ENCODE assay signal across 11 cellular contexts in the genomic region with DNA sequence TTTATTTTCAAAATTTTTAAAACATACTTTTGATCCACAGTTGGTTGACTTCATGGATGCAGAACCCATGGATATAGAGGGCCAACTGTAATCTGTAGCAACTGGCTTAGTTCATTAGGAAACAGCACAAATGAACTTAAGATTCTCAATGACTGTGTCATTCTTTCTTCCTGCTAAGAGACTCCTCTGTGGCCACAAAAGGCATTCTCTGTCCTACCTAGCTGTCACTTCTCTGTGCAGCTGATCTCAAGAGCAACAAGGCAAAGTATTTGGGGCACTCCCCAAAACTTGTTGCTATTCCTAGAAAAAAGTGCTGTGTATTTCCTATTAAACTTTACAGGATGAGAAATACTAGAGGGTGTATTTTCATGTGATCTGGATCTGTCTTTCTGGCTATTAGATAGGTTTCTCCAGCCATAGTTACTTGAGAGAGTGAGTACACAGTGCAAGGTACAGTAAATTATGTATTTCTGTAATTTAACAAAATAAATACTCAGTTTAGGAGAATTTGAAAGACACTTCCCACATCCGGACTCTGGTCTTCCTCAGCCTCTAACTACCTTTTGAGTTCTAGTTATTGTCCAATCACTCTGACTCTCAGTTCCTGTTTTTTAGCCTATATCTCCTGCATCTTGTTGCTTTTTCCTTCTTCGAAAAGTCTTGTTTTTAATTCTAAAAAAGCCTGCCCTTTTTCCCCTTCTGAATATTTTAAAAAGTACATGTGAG. TPM values are rescaled to one million over a fixed set of nuclear protein-coding genes. Genes with fewer than 3 reads are reported as not detected.
DNase-seq lines count a peak whose midpoint lies in the region; ATAC-seq and TF ChIP-seq lines count a peak whose summit lies in the region.
"Had no signal": no experiment of that assay in that cellular context is flagged by ENCODE, and none has a peak within 500 bp of the region (broad histone marks: within the 10 kb centered on the region; RNA-seq: fewer than 3 reads in every experiment).

No MANE protein-coding gene starts in this region.

- no peaks in the 10 kb centered on the region for H3F3A ChIP-seq in DOHH2 (ENCODE audit: control insufficient read depth, insufficient read depth)

- no peaks in the 10 kb centered on the region for H3K9me2 ChIP-seq in DOHH2 (replicated peaks; ENCODE audit: control insufficient read depth, low read length)

- TF ChIP-seq CTCF in DOHH2 (IDR thresholded peaks at IDR 0.05; ENCODE audit: low read depth, low read length, poor library complexity, severe bottlenecking) (no peak), body of pancreas (IDR thresholded peaks at IDR 0.05) (no peak)

- H3K4me2 ChIP-seq in DOHH2 (ENCODE audit: low read length): peak overlapping the region; percentile 44
- H3K4me2 ChIP-seq: GM23338 had no signal

- intact Hi-C loops in body of pancreas (cut with DNase I): no loop called here

- H3K4me1 ChIP-seq in DOHH2 (ENCODE audit: control insufficient read depth, low read length): peaks cover 13% of the 10 kb centered on the region
- H3K4me1 ChIP-seq in body of pancreas: no peaks in the 10 kb centered on the region

- no peaks in the 10 kb centered on the region for H4K20me1 ChIP-seq in DOHH2 (ENCODE audit: control insufficient read depth, insufficient read depth, low read depth, low read length)

- DNase-seq in SIG-M5 (lab: John Stamatoyannopoulos, UW): peak; percentile 52
- DNase-seq in activated effector memory CD4-positive, alpha-beta T cell treated with anti-CD3 and anti-CD28 coated beads, Interleukin-2, amount 50 U/mL, for 16 hours: no peak
- DNase-seq in OCI-M2 (lab: John Stamatoyannopoulos, UW; ENCODE audit: unreplicated experiment): no peak
- DNase-seq in NCI-H1930 (lab: John Stamatoyannopoulos, UW): no peak
- no peak for DNase-seq in body of pancreas
- DNase-seq: activated T-cell treated with anti-CD3 and anti-CD28 coated beads, Interleukin-2, amount 50 U/mL, for 48 hours; NCI-H1092 treated with DMSO at 0.1 percent for 48 hours had no signal

- H3K27ac ChIP-seq in DOHH2 (ENCODE audit: low read depth, low read length) (no peak overlapping the region), body of pancreas (no peak overlapping the region)

- no peaks in the 10 kb centered on the region for H3K36me3 ChIP-seq in DOHH2 (ENCODE audit: control insufficient read depth, low read length)
- H3K36me3 ChIP-seq in body of pancreas (replicated peaks in 1 of 2; ENCODE audit: insufficient read depth in 1 of 2, low read depth in 2 of 2): no peaks in the 10 kb centered on the region

- H3K27me3 ChIP-seq in DOHH2 (ENCODE audit: control insufficient read depth, low read length) (peaks cover 17% of the 10 kb centered on the region), body of pancreas (no peaks in the 10 kb centered on the region)

- ATAC-seq in GM19463 (IDR thresholded peaks at IDR 0.05; ENCODE audit: unreplicated experiment) (peak; percentile 74), HG03108 (IDR thresholded peaks at IDR 0.05; ENCODE audit: unreplicated experiment) (peak; percentile 71), body of pancreas (no peak)
- ATAC-seq: GM23338 had no signal

- WGBS in body of pancreas, 2 donors: 73 to 75% methylated on average over 2 of the region's 2 CpGs

- TF ChIP-seq POLR2A in body of pancreas (IDR thresholded peaks at IDR 0.05): no peak

- H3K9me3 ChIP-seq in DOHH2 (ENCODE audit: control insufficient read depth, insufficient read depth, low read length) (no peaks in the 10 kb centered on the region), body of pancreas (no peaks in the 10 kb centered on the region)

- H3K4me3 ChIP-seq in DOHH2 (ENCODE audit: low read length): peak overlapping the region; percentile 6; the same call in 1 of the 2 replicates
- H3K4me3 ChIP-seq in body of pancreas: no peak overlapping the region
- H3K4me3 ChIP-seq: GM23338 had no signal

- H3K79me2 ChIP-seq in DOHH2 (ENCODE audit: control insufficient read depth, low read length): no peaks in the 10 kb centered on the region

RNA-seq across cellular contexts. Expression of gene TLR2, which starts 21.8 kb away (rescaled TPM):
- total RNA-seq in body of pancreas: 10 to 100 TPM in 1 of 2 donors, 1 to 10 TPM in 1; 9.9 to 15.8 TPM

RNA-seq across cellular contexts. Expression of gene RNF175, which starts 53.9 kb away (rescaled TPM):
- not detected for total RNA-seq in body of pancreas
